30 cellular contexts compared by ENCODE assay signal in the genomic region with DNA sequence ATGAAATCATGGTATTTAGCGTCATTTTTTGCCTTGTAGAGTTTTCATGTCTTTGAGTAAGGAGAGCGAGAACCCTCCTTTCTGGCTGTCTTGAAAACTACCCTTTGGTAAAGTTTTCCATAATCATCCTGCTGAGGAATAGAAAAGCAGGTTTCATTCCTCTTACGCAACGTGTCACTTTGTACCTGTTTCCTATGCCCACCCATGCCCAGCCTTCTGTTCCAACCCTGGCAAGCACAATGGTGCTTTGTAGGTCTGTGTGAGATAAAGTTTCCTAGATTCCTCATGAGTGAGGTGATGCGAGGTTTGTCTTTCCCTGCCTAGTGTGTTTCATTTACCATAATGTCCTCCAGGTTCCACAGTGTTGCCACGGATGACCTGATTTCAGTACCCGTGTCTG.
"Had no signal": no experiment of that assay in that cellular context is flagged by ENCODE, and none has a peak within 500 bp of the region (broad histone marks: within the 10 kb centered on the region; RNA-seq: fewer than 3 reads in every experiment).

No MANE protein-coding gene starts in this region.

- H3K4me1 ChIP-seq: esophagus squamous epithelium, gastroesophageal sphincter, heart right ventricle had no signal

- H3K9me3 ChIP-seq: esophagus squamous epithelium, gastroesophageal sphincter, heart right ventricle had no signal

- ATAC-seq: activated CD4-positive, CD25-positive, alpha-beta regulatory T cell treated with anti-CD3 and anti-CD28 coated beads, Interleukin-2, amount 50 U/mL, for 24 hours; activated T-helper 17 cell treated with anti-CD3 and anti-CD28 coated beads, Interleukin-2, amount 50 U/mL, for 72 hours; gastroesophageal sphincter; heart right ventricle; T-helper 17 cell had no signal

- H3K27ac ChIP-seq: epithelial cell of prostate, esophagus squamous epithelium, gastroesophageal sphincter, heart right ventricle, WERI-Rb-1 had no signal

- DNase-seq: activated B cell treated with CpG ODN at 0.5 μM for 24 hours; activated CD4-positive, alpha-beta memory T cell treated with anti-CD3 and anti-CD28 coated beads, Interleukin-2, amount 10 ng/mL, durations not matched to agents 7 days and 5 days; activated CD4-positive, alpha-beta T cell treated with anti-CD3 and anti-CD28 coated beads for 48 hours; activated CD8-positive, alpha-beta memory T cell treated with anti-CD3 and anti-CD28 coated beads, Interleukin-2, amount 50 U/mL, for 48 hours; activated effector memory CD4-positive, alpha-beta T cell treated with Interleukin-2 at 50 U/mL for 16 hours; activated gamma-delta T cell treated with Interleukin-2 at 50 U/mL for 16 hours; activated naive CD4-positive, alpha-beta T cell treated with anti-CD3 and anti-CD28 coated beads, Interleukin-2, amount 50 U/mL, for 16 hours; activated naive CD4-positive, alpha-beta T cell treated with Interleukin-2 at 50 U/mL for 16 hours; activated T-cell treated with anti-CD3 and anti-CD28 coated beads for 4 hours; activated T-cell treated with anti-CD3 and anti-CD28 coated beads, Interleukin-2, amount 50 U/mL, for 24 hours; amniotic stem cell; anterior cingulate cortex; caudate nucleus; cortex of kidney; dermis blood vessel endothelial cell; effector CD4-positive, alpha-beta T cell; esophagus squamous epithelium; foreskin melanocyte; heart right ventricle; T-helper 1 cell; T-helper 17 cell; T1000; WERI-Rb-1 had no signal

- FAIRE-seq: astrocyte, colon, endothelial cell of umbilical vein had no signal

- H3K36me3 ChIP-seq: esophagus squamous epithelium, gastroesophageal sphincter, heart right ventricle, WERI-Rb-1 had no signal

- H3K4me3 ChIP-seq: esophagus squamous epithelium, gastroesophageal sphincter, heart right ventricle had no signal
